1 cellular context compared by ENCODE assay signal in the genomic region with DNA sequence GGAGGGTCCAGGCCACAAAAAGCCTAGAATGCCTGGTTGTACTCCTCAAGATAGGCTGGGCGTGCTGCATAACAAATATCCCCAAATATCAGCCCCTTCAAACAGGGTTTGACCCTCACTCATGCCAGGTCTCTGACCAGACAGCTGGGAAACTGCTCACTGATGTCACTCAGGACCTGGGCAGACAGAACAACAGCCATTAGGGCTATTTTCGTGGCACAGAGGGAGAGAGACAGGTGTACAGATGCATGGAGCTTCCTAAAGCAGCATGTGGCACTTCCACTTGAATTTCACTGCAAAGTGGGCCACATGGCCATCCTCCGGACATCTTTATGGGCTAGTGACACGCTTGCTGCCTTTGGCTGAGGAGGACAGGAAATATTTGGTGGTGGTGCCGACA.
TF ChIP-seq lines count a peak whose summit lies in the region.

No MANE protein-coding gene starts in this region.

TF ChIP-seq in GM12891, 5 proteins besides CTCF, POLR2A, EP300 and RAD21:
- TF ChIP-seq PAX5 (IDR thresholded peaks at IDR 0.05; ENCODE audit: insufficient read depth, low read length, severe bottlenecking) (no peak), POLR2AphosphoS5 (IDR thresholded peaks at IDR 0.05; ENCODE audit: low read depth, low read length) (no peak), SPI1 (IDR thresholded peaks at IDR 0.05; ENCODE audit: low read depth, low read length) (no peak), POU2F2 (IDR thresholded peaks at IDR 0.05; ENCODE audit: low read depth, low read length) (no peak), TAF1 (IDR thresholded peaks at IDR 0.05; ENCODE audit: low read depth, low read length) (no peak)
